8 cellular contexts compared by ENCODE assay signal in genomic region chr18:3451989-3452749, GRCh38. TPM values are rescaled to one million over a fixed set of nuclear protein-coding genes. Genes with fewer than 3 reads are reported as not detected.
DNase-seq lines count a peak whose midpoint lies in the region; ATAC-seq lines count a peak whose summit lies in the region.

No MANE protein-coding gene starts in this region.

- no peaks in the 10 kb centered on the region for H3K27me3 Mint-ChIP-seq in activated CD4-positive, alpha-beta T cell treated with anti-CD3 and anti-CD28 coated beads, Interleukin-2, amount 10 ng/mL, durations not matched to agents 7 days and 5 days

- H3K27ac Mint-ChIP-seq in activated CD4-positive, alpha-beta T cell treated with anti-CD3 and anti-CD28 coated beads, Interleukin-2, amount 10 ng/mL, durations not matched to agents 7 days and 5 days: peak overlapping the region; percentile 97

- CTCF ChIA-PET in activated CD4-positive, alpha-beta T cell treated with anti-CD3 and anti-CD28 coated beads, Interleukin-2, amount 10 ng/mL, durations not matched to agents 7 days and 5 days (lab: Charles Lee): interaction anchor here (0.6 to 4.5 kb wide), 12 partner anchors 9 to 213 kb away, joined by 3 to 22 read pairs (median 4); partner anchors contain the start of gene MYL12A

- POLR2A ChIA-PET in activated CD4-positive, alpha-beta T cell treated with anti-CD3 and anti-CD28 coated beads, Interleukin-2, amount 10 ng/mL, durations not matched to agents 7 days and 5 days (lab: Charles Lee): interaction anchor here (0.6 kb wide), 1 partner anchor 201 kb away, joined by 4 read pairs; no protein-coding TSS in a partner anchor

- H2BK12ac ChIP-seq in mesenchymal stem cell (ENCODE audit: low read length in 2 of 2): peak overlapping the region; percentile 46 to 83

- H3K9ac ChIP-seq in duodenal mucosa (ENCODE audit: low read depth in 1 of 2, low read length in 2 of 2) (peak overlapping the region; percentile 98 to 99), mesenchymal stem cell (ENCODE audit: low read length) (peak overlapping the region; percentile 100), stomach smooth muscle (ENCODE audit: low read length in 2 of 2) (peak overlapping the region; percentile 98 to 100)

- peaks cover 52% of the 10 kb centered on the region for H3K4me1 Mint-ChIP-seq in activated CD4-positive, alpha-beta T cell treated with anti-CD3 and anti-CD28 coated beads, Interleukin-2, amount 10 ng/mL, durations not matched to agents 7 days and 5 days

- peak overlapping the region; percentile 93 to 99 for H3K18ac ChIP-seq in mesenchymal stem cell (ENCODE audit: low read depth in 1 of 2, low read length in 2 of 2)

- H3K4me3 ChIP-seq in duodenal mucosa (ENCODE audit: low read depth in 1 of 2, low read length in 2 of 2): peak overlapping the region; percentile 92 to 93
- peak overlapping the region; percentile 91 to 96 for H3K4me3 ChIP-seq in mesenchymal stem cell (ENCODE audit: insufficient read depth in 1 of 2, low read depth in 1 of 2, low read length in 2 of 2)
- peak overlapping the region; percentile 96 to 97 for H3K4me3 ChIP-seq in stomach smooth muscle (ENCODE audit: low read length in 2 of 2)

- H4K91ac ChIP-seq in mesenchymal stem cell (ENCODE audit: low read length): peak overlapping the region; percentile 95

- H2BK5ac ChIP-seq in mesenchymal stem cell (ENCODE audit: low read depth, low read length, poor library complexity, severe bottlenecking): peak overlapping the region; percentile 92

- ATAC-seq in activated CD4-positive, CD25-positive, alpha-beta regulatory T cell treated with anti-CD3 and anti-CD28 coated beads, Interleukin-2, amount 50 U/mL, for 24 hours: no peak
- ATAC-seq in HG02798 (IDR thresholded peaks at IDR 0.05; ENCODE audit: poor library complexity, unreplicated experiment) (no peak), HG02610 (IDR thresholded peaks at IDR 0.05; ENCODE audit: unreplicated experiment) (no peak)

- H3K36me3 ChIP-seq in duodenal mucosa (ENCODE audit: control insufficient read depth in 1 of 2, insufficient read depth in 2 of 2, low read length in 2 of 2) (peaks cover 0 to 1% of the 10 kb centered on the region in 2 donors), mesenchymal stem cell (ENCODE audit: control insufficient read depth in 1 of 2, insufficient read depth in 2 of 2, low read depth in 1 of 2, low read length in 2 of 2) (peaks cover 3 to 13% of the 10 kb centered on the region in 2 experiments), stomach smooth muscle (ENCODE audit: control insufficient read depth in 2 of 2, insufficient read depth in 2 of 2, low read length in 2 of 2) (peaks cover 2 to 11% of the 10 kb centered on the region in 2 donors)

- H4K8ac ChIP-seq in mesenchymal stem cell (ENCODE audit: low read length): peak overlapping the region; percentile 93

- no peaks in the 10 kb centered on the region for H3K79me1 ChIP-seq in mesenchymal stem cell (replicated peaks; ENCODE audit: low read length, poor library complexity, severe bottlenecking)

- H3K4ac ChIP-seq in mesenchymal stem cell (ENCODE audit: low read depth in 1 of 2, low read length in 2 of 2): peak overlapping the region; percentile 94 to 96

- peak overlapping the region; percentile 60 for H3K4me2 ChIP-seq in mesenchymal stem cell (ENCODE audit: low read length, poor library complexity, severe bottlenecking)

- no peak overlapping the region for H2AFZ ChIP-seq in mesenchymal stem cell (ENCODE audit: low read depth, low read length)

- peak overlapping the region; percentile 57 to 83 for H3K23ac ChIP-seq in mesenchymal stem cell (ENCODE audit: low read length in 2 of 2)

- H3K4me3 Mint-ChIP-seq in activated CD4-positive, alpha-beta T cell treated with anti-CD3 and anti-CD28 coated beads, Interleukin-2, amount 10 ng/mL, durations not matched to agents 7 days and 5 days: peak overlapping the region; percentile 91

- peak; percentile 49 for DNase-seq in activated CD4-positive, CD25-positive, alpha-beta regulatory T cell treated with anti-CD3 and anti-CD28 coated beads, Interleukin-2, amount 50 U/mL, for 72 hours
- peak; percentile 39 for DNase-seq in activated CD4-positive, alpha-beta T cell treated with anti-CD3 and anti-CD28 coated beads, Interleukin-2, amount 10 ng/mL, durations not matched to agents 7 days and 5 days
- DNase-seq in mesenchymal stem cell: peak; percentile 68

- peak overlapping the region; percentile 97 for H2BK120ac ChIP-seq in mesenchymal stem cell (ENCODE audit: low read depth, low read length)

- H3K27ac ChIP-seq in duodenal mucosa (ENCODE audit: low read depth, low read length) (peak overlapping the region; percentile 99), mesenchymal stem cell (ENCODE audit: low read length, poor library complexity, severe bottlenecking) (peak overlapping the region; percentile 97), stomach smooth muscle (ENCODE audit: low read length) (peak overlapping the region; percentile 99)

- H3K9me3 ChIP-seq in duodenal mucosa (ENCODE audit: control insufficient read depth in 1 of 2, low read length in 2 of 2) (no peaks in the 10 kb centered on the region), mesenchymal stem cell (ENCODE audit: control insufficient read depth, low read length) (no peaks in the 10 kb centered on the region), stomach smooth muscle (ENCODE audit: control insufficient read depth in 2 of 2, low read length in 2 of 2) (no peaks in the 10 kb centered on the region)

- peaks cover 17% of the 10 kb centered on the region for H3K36me3 Mint-ChIP-seq in activated CD4-positive, alpha-beta T cell treated with anti-CD3 and anti-CD28 coated beads, Interleukin-2, amount 10 ng/mL, durations not matched to agents 7 days and 5 days (ENCODE audit: low read depth)

- no peaks in the 10 kb centered on the region for H3K27me3 ChIP-seq in duodenal mucosa (ENCODE audit: control insufficient read depth in 1 of 2, insufficient read depth in 2 of 2, low read length in 2 of 2)
- no peaks in the 10 kb centered on the region for H3K27me3 ChIP-seq in mesenchymal stem cell (ENCODE audit: control insufficient read depth in 1 of 2, insufficient read depth in 1 of 2, low read length in 2 of 2)
- H3K27me3 ChIP-seq in stomach smooth muscle (ENCODE audit: control insufficient read depth in 1 of 2, insufficient read depth in 2 of 2, low read length in 2 of 2): no peaks in the 10 kb centered on the region

- WGBS in mesenchymal stem cell: 1% methylated on average over 51 of the region's 53 CpGs

- H2BK15ac ChIP-seq in mesenchymal stem cell (ENCODE audit: low read depth, poor library complexity, severe bottlenecking): peak overlapping the region; percentile 94

- H2AK5ac ChIP-seq in mesenchymal stem cell (ENCODE audit: low read length, severe bottlenecking): peak overlapping the region; percentile 67

- H3K9me3 Mint-ChIP-seq in activated CD4-positive, alpha-beta T cell treated with anti-CD3 and anti-CD28 coated beads, Interleukin-2, amount 10 ng/mL, durations not matched to agents 7 days and 5 days: no peaks in the 10 kb centered on the region

- peak overlapping the region in 1 of 2 experiments; percentile 100 for H3K14ac ChIP-seq in mesenchymal stem cell (ENCODE audit: low read length in 2 of 2)

- H3K4me1 ChIP-seq in duodenal mucosa (ENCODE audit: control insufficient read depth in 1 of 2, insufficient read depth in 2 of 2, low read length in 2 of 2): peaks cover 30 to 34% of the 10 kb centered on the region in 2 donors
- peaks cover 2% of the 10 kb centered on the region for H3K4me1 ChIP-seq in mesenchymal stem cell (ENCODE audit: control insufficient read depth, insufficient read depth, low read depth, low read length)
- peaks cover 11% of the 10 kb centered on the region for H3K4me1 ChIP-seq in stomach smooth muscle (ENCODE audit: control insufficient read depth, insufficient read depth, low read length)

RNA-seq across cellular contexts. Expression of gene TGIF1, which starts 2.2 kb away (rescaled TPM):
- total RNA-seq in activated CD4-positive, alpha-beta T cell treated with anti-CD3 and anti-CD28 coated beads, Interleukin-2, amount 10 ng/mL, durations not matched to agents 7 days and 5 days: 10 to 100 TPM; 12.5 to 14.7 TPM
- polyA plus RNA-seq in mesenchymal stem cell (2013, experiment 1 of 2): 69.8 TPM
- 65.2 TPM for polyA plus RNA-seq in mesenchymal stem cell (2013, experiment 2 of 2)
